Comparison of ENCODE assay signal across 2 cellular contexts in genomic region chr5:11289733-11290132, GRCh38.
TF ChIP-seq lines count a peak whose summit lies in the region.

No MANE protein-coding gene starts in this region.

TF ChIP-seq in GM23338, 12 proteins besides CTCF, POLR2A, EP300 and RAD21 (continued from another document):
- TF ChIP-seq, protein P1, sequence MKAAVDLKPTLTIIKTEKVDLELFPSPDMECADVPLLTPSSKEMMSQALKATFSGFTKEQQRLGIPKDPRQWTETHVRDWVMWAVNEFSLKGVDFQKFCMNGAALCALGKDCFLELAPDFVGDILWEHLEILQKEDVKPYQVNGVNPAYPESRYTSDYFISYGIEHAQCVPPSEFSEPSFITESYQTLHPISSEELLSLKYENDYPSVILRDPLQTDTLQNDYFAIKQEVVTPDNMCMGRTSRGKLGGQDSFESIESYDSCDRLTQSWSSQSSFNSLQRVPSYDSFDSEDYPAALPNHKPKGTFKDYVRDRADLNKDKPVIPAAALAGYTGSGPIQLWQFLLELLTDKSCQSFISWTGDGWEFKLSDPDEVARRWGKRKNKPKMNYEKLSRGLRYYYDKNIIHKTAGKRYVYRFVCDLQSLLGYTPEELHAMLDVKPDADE (IDR thresholded peaks at IDR 0.05): no peak

TF ChIP-seq in liver, 16 proteins besides CTCF, POLR2A, EP300 and RAD21 (continued from another document):
- no peak for TF ChIP-seq GABPA (IDR thresholded peaks at IDR 0.05 in 1 of 2, conservative IDR thresholded peaks at IDR 0.05 in 1 of 2)
- TF ChIP-seq REST (IDR thresholded peaks at IDR 0.05): no peak
- TF ChIP-seq HNF4G (IDR thresholded peaks at IDR 0.05): no peak
- no peak for TF ChIP-seq HNF4A (conservative IDR thresholded peaks at IDR 0.05)
- no peak for TF ChIP-seq ATF3 (IDR thresholded peaks at IDR 0.05)
- TF ChIP-seq SP1 (IDR thresholded peaks at IDR 0.05): no peak
- no peak for TF ChIP-seq FOXA1 (IDR thresholded peaks at IDR 0.05)
TF ChIP-seq in liver: peak in this region for 0.
